In the genomic region with DNA sequence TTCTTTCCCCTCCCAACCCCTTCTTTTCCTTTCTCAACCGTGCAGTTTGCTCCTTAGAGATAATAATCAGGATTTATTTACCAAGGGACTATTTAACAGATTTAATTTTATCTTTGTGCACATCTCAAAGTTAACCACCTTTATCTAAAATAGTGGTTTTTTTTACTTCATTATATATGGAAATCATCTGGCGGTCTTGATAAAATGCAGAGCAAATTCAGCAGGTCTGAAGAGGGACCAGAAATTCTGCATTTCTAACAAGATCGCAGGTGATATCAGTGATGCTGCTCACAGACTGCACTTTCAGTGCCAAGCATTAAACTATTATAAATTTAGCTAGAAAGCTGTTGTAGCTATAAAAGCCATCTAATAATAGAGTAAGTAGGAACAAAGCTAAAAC, we compare ENCODE assay signal across 32 cellular contexts.
"Had no signal": no experiment of that assay in that cellular context is flagged by ENCODE, and none has a peak within 500 bp of the region (broad histone marks: within the 10 kb centered on the region; RNA-seq: fewer than 3 reads in every experiment).

No MANE protein-coding gene starts in this region.

- H3K4me3 ChIP-seq: adrenal gland, ascending aorta, body of pancreas, breast epithelium, cardiac muscle cell had no signal

- ATAC-seq: activated naive CD4-positive, alpha-beta T cell treated with anti-CD3 and anti-CD28 coated beads, Interleukin-2, amount 50 U/mL, for 72 hours; activated naive CD8-positive, alpha-beta T cell treated with anti-CD3 and anti-CD28 coated beads, Interleukin-2, amount 50 U/mL, for 24 hours; activated T-cell treated with anti-CD3 and anti-CD28 coated beads, Interleukin-2, amount 50 U/mL, for 4 hours; activated T-cell treated with anti-CD3 and anti-CD28 coated beads, Interleukin-2, amount 50 U/mL, for 72 hours; activated T-helper 17 cell treated with anti-CD3 and anti-CD28 coated beads, Interleukin-2, amount 50 U/mL, for 72 hours had no signal

- H3K4me1 ChIP-seq: adrenal gland, ascending aorta, body of pancreas, breast epithelium had no signal

- FAIRE-seq: astrocyte, bronchial epithelial cell, colon had no signal

- H3K27ac ChIP-seq: adrenal gland, ascending aorta, body of pancreas, brain microvascular endothelial cell, breast epithelium, cardiac muscle cell had no signal

- H3K27me3 ChIP-seq: adrenal gland, ascending aorta, body of pancreas, brain microvascular endothelial cell, breast epithelium, cardiac muscle cell had no signal

- DNase-seq: activated effector memory CD4-positive, alpha-beta T cell treated with anti-CD3 and anti-CD28 coated beads, Interleukin-2, amount 50 U/mL, for 16 hours; activated effector memory CD4-positive, alpha-beta T cell treated with Interleukin-2 at 50 U/mL for 16 hours; activated gamma-delta T cell; activated gamma-delta T cell treated with Interleukin-2 at 50 U/mL for 16 hours; activated naive CD4-positive, alpha-beta T cell; activated naive CD4-positive, alpha-beta T cell treated with anti-CD3 and anti-CD28 coated beads for 36 hours; activated naive CD4-positive, alpha-beta T cell treated with anti-CD3 and anti-CD28 coated beads, Interleukin-2, amount 10 ng/mL, durations not matched to agents 7 days and 5 days; activated naive CD4-positive, alpha-beta T cell treated with anti-CD3 and anti-CD28 coated beads, Interleukin-2, amount 50 U/mL, for 16 hours; activated naive CD4-positive, alpha-beta T cell treated with Interleukin-2 at 50 U/mL for 16 hours; activated naive CD8-positive, alpha-beta T cell treated with anti-CD3 and anti-CD28 coated beads, Interleukin-2, amount 10 ng/mL, durations not matched to agents 7 days and 5 days; activated naive CD8-positive, alpha-beta T cell treated with anti-CD3 and anti-CD28 coated beads, Interleukin-2, amount 50 U/mL, for 24 hours; activated T-cell treated with anti-CD3 and anti-CD28 coated beads, Interleukin-2, amount 50 U/mL, for 4 hours; activated T-cell treated with anti-CD3 and anti-CD28 coated beads, Interleukin-2, amount 50 U/mL, for 48 hours; activated T-cell treated with anti-CD3 and anti-CD28 coated beads, Interleukin-2, amount 50 U/mL, for 72 hours; amniotic stem cell; amygdala; anterior cingulate cortex; aorta; caudate nucleus; central memory CD4-positive, alpha-beta T cell; cerebellar nuclear complex had no signal

- H3K36me3 ChIP-seq: adrenal gland, ascending aorta, brain microvascular endothelial cell, cardiac muscle cell had no signal

- H3K9me3 ChIP-seq: adrenal gland, ascending aorta, body of pancreas, breast epithelium had no signal
